Comparison of ENCODE assay signal across 13 cellular contexts in genomic region chr18:48024009-48024512, GRCh38.
DNase-seq lines count a peak whose midpoint lies in the region; FAIRE-seq and TF ChIP-seq lines count a peak whose summit lies in the region.
"Had no signal": no experiment of that assay in that cellular context is flagged by ENCODE, and none has a peak within 500 bp of the region (broad histone marks: within the 10 kb centered on the region; RNA-seq: fewer than 3 reads in every experiment).

No MANE protein-coding gene starts in this region.

- FAIRE-seq in astrocyte (lab: Jason Lieb, UNC) = no peak

- no peak overlapping the region for H2BK120ac ChIP-seq in mesenchymal stem cell (ENCODE audit: low read depth, low read length)

- no peaks in the 10 kb centered on the region for H3K36me3 Mint-ChIP-seq in astrocyte (ENCODE audit: low read depth, unreplicated experiment)

- H2BK12ac ChIP-seq in mesenchymal stem cell (ENCODE audit: low read length in 2 of 2) = no peak overlapping the region

- H2BK5ac ChIP-seq in mesenchymal stem cell (ENCODE audit: low read depth, low read length, poor library complexity, severe bottlenecking) = no peak overlapping the region

- H3K27ac ChIP-seq in astrocyte (ENCODE audit: low read depth, low read length) = no peak overlapping the region
- no peak overlapping the region for H3K27ac ChIP-seq in mesenchymal stem cell (ENCODE audit: low read length, poor library complexity, severe bottlenecking)
- no peak overlapping the region for H3K27ac ChIP-seq in stomach
- H3K27ac ChIP-seq: esophagus muscularis mucosa, ovary, Peyer's patch, tibial nerve had no signal

- no peak overlapping the region for H2AK5ac ChIP-seq in mesenchymal stem cell (ENCODE audit: low read length, severe bottlenecking)

- peak overlapping the region; percentile 87 for H3K27ac Mint-ChIP-seq in astrocyte (ENCODE audit: unreplicated experiment)
- H3K27ac Mint-ChIP-seq: B cell had no signal

- no peak overlapping the region for H3K14ac ChIP-seq in mesenchymal stem cell (ENCODE audit: low read length in 2 of 2)

- no peak overlapping the region for H4K91ac ChIP-seq in mesenchymal stem cell (ENCODE audit: low read length)

- H4K20me1 ChIP-seq in astrocyte (ENCODE audit: insufficient read depth, low read length) = no peaks in the 10 kb centered on the region

- H3K4me1 Mint-ChIP-seq in astrocyte (ENCODE audit: low read depth, unreplicated experiment) = peaks cover 20% of the 10 kb centered on the region
- H3K4me1 Mint-ChIP-seq: B cell had no signal

- no peaks in the 10 kb centered on the region for H3K79me1 ChIP-seq in mesenchymal stem cell (replicated peaks; ENCODE audit: low read length, poor library complexity, severe bottlenecking)

- peak overlapping the region in 1 of 2 experiments; percentile 41 for H3K18ac ChIP-seq in mesenchymal stem cell (ENCODE audit: low read depth in 1 of 2, low read length in 2 of 2)

- intact Hi-C loops in stomach (cut with DNase I; ENCODE audit: low total_unique reads) = no loop called here

- TF ChIP-seq POLR2A in stomach (IDR thresholded peaks at IDR 0.05) = no peak

- no peaks in the 10 kb centered on the region for H3K9me3 ChIP-seq in astrocyte (ENCODE audit: insufficient read depth, low read depth, low read length)
- no peaks in the 10 kb centered on the region for H3K9me3 ChIP-seq in mesenchymal stem cell (ENCODE audit: control insufficient read depth, low read length)
- no peaks in the 10 kb centered on the region for H3K9me3 ChIP-seq in stomach
- H3K9me3 ChIP-seq: esophagus muscularis mucosa, ovary, Peyer's patch, tibial nerve had no signal

- H3K9ac ChIP-seq in astrocyte (ENCODE audit: low read length) (peak overlapping the region; percentile 34), mesenchymal stem cell (ENCODE audit: low read length) (peak overlapping the region; percentile 50)

- peaks cover 1% of the 10 kb centered on the region for H3K9me3 Mint-ChIP-seq in astrocyte (ENCODE audit: unreplicated experiment)

- no peak overlapping the region for H3K4me3 Mint-ChIP-seq in astrocyte (ENCODE audit: unreplicated experiment)
- H3K4me3 Mint-ChIP-seq: B cell had no signal

- peak; percentile 12; the same call in 1 of the 2 replicates for TF ChIP-seq CTCF in LNCAP (IDR thresholded peaks at IDR 0.05)
- TF ChIP-seq CTCF in astrocyte (IDR thresholded peaks at IDR 0.05; ENCODE audit: insufficient read depth, low read depth, low read length) = no peak
- no peak for TF ChIP-seq CTCF in stomach (IDR thresholded peaks at IDR 0.05)
- TF ChIP-seq CTCF in GM13976 (IDR thresholded peaks at IDR 0.05; ENCODE audit: borderline replicate concordance, control extremely low read depth, extremely low read depth, insufficient read depth, missing control alignments) = no peak

- H3K4me1 ChIP-seq in astrocyte (ENCODE audit: insufficient read depth, low read length) = peaks cover 19% of the 10 kb centered on the region
- H3K4me1 ChIP-seq in mesenchymal stem cell (ENCODE audit: control insufficient read depth, insufficient read depth, low read depth, low read length) = peaks cover 13% of the 10 kb centered on the region
- H3K4me1 ChIP-seq in stomach = peaks cover 0 to 21% (median 9%) of the 10 kb centered on the region in 4 donors
- H3K4me1 ChIP-seq: Peyer's patch had no signal

- H4K8ac ChIP-seq in mesenchymal stem cell (ENCODE audit: low read length) = no peak overlapping the region

- no peak for TF ChIP-seq EP300 in stomach (IDR thresholded peaks at IDR 0.05)

- H3K27me3 Mint-ChIP-seq in astrocyte (ENCODE audit: low read depth, unreplicated experiment) = peaks cover 22% of the 10 kb centered on the region

- H2AFZ ChIP-seq in astrocyte (ENCODE audit: low read depth, low read length) (peak overlapping the region; percentile 13), mesenchymal stem cell (ENCODE audit: low read depth, low read length) (no peak overlapping the region)

- H3K27me3 ChIP-seq in astrocyte (ENCODE audit: insufficient read depth, low read length) (peaks cover 9% of the 10 kb centered on the region), mesenchymal stem cell (ENCODE audit: control insufficient read depth in 1 of 2, insufficient read depth in 1 of 2, low read length in 2 of 2) (peaks cover 25 to 28% of the 10 kb centered on the region in 2 experiments), stomach (peaks cover 0 to 42% (median 5%) of the 10 kb centered on the region in 3 donors)
- H3K27me3 ChIP-seq: ovary, Peyer's patch had no signal

- H3K4me3 ChIP-seq in astrocyte (ENCODE audit: insufficient read depth, low read depth, low read length) (no peak overlapping the region), mesenchymal stem cell (ENCODE audit: insufficient read depth in 1 of 2, low read depth in 1 of 2, low read length in 2 of 2) (no peak overlapping the region), stomach (no peak overlapping the region)
- H3K4me3 ChIP-seq: esophagus muscularis mucosa, ovary, Peyer's patch, tibial nerve had no signal

- 78% methylated on average over 4 of the region's 4 CpGs for WGBS in mesenchymal stem cell
- 49 to 76% (median 70%) methylated on average over 4 of the region's 4 CpGs for WGBS in stomach, 5 donors

- H3K79me2 ChIP-seq in astrocyte (ENCODE audit: insufficient read depth, low read length) = no peaks in the 10 kb centered on the region

- in situ Hi-C loops in GM13976 (cut with MboI; ENCODE audit: low sequenced_read_pairs, unreplicated experiment) = no loop called here

- peak overlapping the region; percentile 61 for H3K4me2 ChIP-seq in astrocyte (ENCODE audit: low read length)
- H3K4me2 ChIP-seq in mesenchymal stem cell (ENCODE audit: low read length, poor library complexity, severe bottlenecking) = no peak overlapping the region

- DNase-seq in astrocyte (ENCODE audit: low read depth) = no peak
- no peak for DNase-seq in mesenchymal stem cell
- DNase-seq in stomach = peak; percentile 8
- DNase-seq in activated CD4-positive, alpha-beta T cell treated with anti-CD3 and anti-CD28 coated beads for 1 hour = no peak
- DNase-seq in GM19238 (ENCODE audit: insufficient read length, low spot score) = no peak
- DNase-seq in GM13976 (ENCODE audit: low spot score) = no peak
- DNase-seq: stimulated activated naive CD4-positive, alpha-beta T cell had no signal

- no peak overlapping the region for H2BK15ac ChIP-seq in mesenchymal stem cell (ENCODE audit: low read depth, poor library complexity, severe bottlenecking)

- no peak overlapping the region for H3K23ac ChIP-seq in mesenchymal stem cell (ENCODE audit: low read length in 2 of 2)

- no peak overlapping the region for H3K4ac ChIP-seq in mesenchymal stem cell (ENCODE audit: low read depth in 1 of 2, low read length in 2 of 2)

- H3K36me3 ChIP-seq in astrocyte (ENCODE audit: insufficient read depth, low read length) (no peaks in the 10 kb centered on the region), mesenchymal stem cell (ENCODE audit: control insufficient read depth in 1 of 2, insufficient read depth in 2 of 2, low read depth in 1 of 2, low read length in 2 of 2) (no peaks in the 10 kb centered on the region), stomach (peaks cover 0 to 2% (median under 1%) of the 10 kb centered on the region in 4 donors)
- H3K36me3 ChIP-seq: esophagus muscularis mucosa, ovary, Peyer's patch had no signal
